In the genomic region with DNA sequence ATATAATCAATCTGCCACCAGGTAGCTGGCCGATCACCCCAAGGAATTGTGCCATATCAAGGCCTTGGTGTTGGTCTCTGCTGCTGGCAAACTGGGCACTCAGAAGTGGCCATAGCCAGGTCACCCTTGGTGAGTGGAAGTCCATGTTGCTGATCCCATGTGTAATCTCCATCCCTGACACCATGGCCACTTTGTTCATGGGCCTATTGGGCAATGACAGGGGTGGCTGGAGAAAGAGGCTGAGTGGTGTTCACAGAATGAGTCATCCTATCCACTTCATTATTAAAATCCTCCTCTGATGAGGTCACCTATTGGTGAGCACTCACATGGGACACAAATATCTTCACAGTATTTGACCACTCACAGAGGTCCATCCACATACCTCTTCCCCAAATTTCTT, we compare ENCODE assay signal across 21 cellular contexts. TPM values are rescaled to one million over a fixed set of nuclear protein-coding genes. Genes with fewer than 3 reads are reported as not detected.
DNase-seq lines count a peak whose midpoint lies in the region; ATAC-seq, FAIRE-seq and TF ChIP-seq lines count a peak whose summit lies in the region.
"Had no signal": no experiment of that assay in that cellular context is flagged by ENCODE, and none has a peak within 500 bp of the region (broad histone marks: within the 10 kb centered on the region; RNA-seq: fewer than 3 reads in every experiment).

No MANE protein-coding gene starts in this region.

- FAIRE-seq in endothelial cell of umbilical vein (lab: Jason Lieb, UNC) = no peak
- FAIRE-seq: GM12892 had no signal

- H4K20me1 ChIP-seq in endothelial cell of umbilical vein (replicated peaks; ENCODE audit: control insufficient read depth, extremely low read depth, insufficient read depth, low read length) = no peaks in the 10 kb centered on the region

- H2AFZ ChIP-seq in endothelial cell of umbilical vein (ENCODE audit: low read depth, low read length) = no peak overlapping the region

- H3K9me3 Mint-ChIP-seq in natural killer cell = peaks cover 0 to 4% of the 10 kb centered on the region in 2 donors

- no peak for ATAC-seq in HG02678 (IDR thresholded peaks at IDR 0.05; ENCODE audit: unreplicated experiment)
- no peak for ATAC-seq in natural killer cell
- ATAC-seq in HG03378 (IDR thresholded peaks at IDR 0.05; ENCODE audit: unreplicated experiment) = no peak
- ATAC-seq: psoas muscle had no signal

- DNase-seq in EL (peak; percentile 81), MV-4-11 (lab: John Stamatoyannopoulos, UW) (peak; percentile 35), endothelial cell of umbilical vein (ENCODE audit: low read depth, low spot score) (no peak), kidney tubule cell (ENCODE audit: low spot score) (peak; percentile 84), natural killer cell (no peak), 8988T (no peak)
- DNase-seq: activated CD4-positive, alpha-beta memory T cell treated with anti-CD3 and anti-CD28 coated beads for 36 hours; GF-D8; NCI-H1092; NCI-H2107; NCI-H524; nephron progenitor cell; psoas muscle; SHP77 treated with DMSO at 0.1 percent for 48 hours; spleen; WERI-Rb-1 had no signal

- no peak for TF ChIP-seq POLR2A in endothelial cell of umbilical vein (IDR thresholded peaks at IDR 0.05; ENCODE audit: low read depth, low read length)

- POLR2A ChIA-PET in endothelial cell of umbilical vein (lab: Charles Lee) = no interaction called here

- no peaks in the 10 kb centered on the region for H3K9me1 ChIP-seq in endothelial cell of umbilical vein (replicated peaks; ENCODE audit: control insufficient read depth, extremely low read depth, insufficient read depth, low read length)

- no peak overlapping the region for H3K9ac ChIP-seq in endothelial cell of umbilical vein (replicated peaks; ENCODE audit: extremely low read depth, insufficient read depth, low read length)

- no peaks in the 10 kb centered on the region for H3K4me1 ChIP-seq in endothelial cell of umbilical vein (ENCODE audit: control insufficient read depth, extremely low read depth, insufficient read depth, low read length)
- H3K4me1 ChIP-seq: psoas muscle, spleen had no signal

- CTCF ChIA-PET in endothelial cell of umbilical vein (lab: Charles Lee) = no interaction called here

- BruUV-seq in endothelial cell of umbilical vein (replicated peaks; lab: Mats Ljungman, UMichigan) = no TSS peak

- H3K27me3 ChIP-seq in endothelial cell of umbilical vein (ENCODE audit: control insufficient read depth in 2 of 2, insufficient read depth in 2 of 2, low read length in 2 of 2) = no peaks in the 10 kb centered on the region
- H3K27me3 ChIP-seq: spleen had no signal

- no peak overlapping the region for H3K4me2 ChIP-seq in endothelial cell of umbilical vein (ENCODE audit: insufficient read depth, low read length)

- no peaks in the 10 kb centered on the region for H3K79me2 ChIP-seq in endothelial cell of umbilical vein (ENCODE audit: control insufficient read depth, insufficient read depth, low read length)

- dilution Hi-C loops in endothelial cell of umbilical vein (cut with MboI; ENCODE audit: extremely low pct_ligation_motif_present, low sequenced_read_pairs) = no loop called here

- intact Hi-C loops in endothelial cell of umbilical vein (cut with micrococcal nuclease) = no loop called here
- intact Hi-C loops in natural killer cell (cut with micrococcal nuclease) = no loop called here

- H3K27me3 Mint-ChIP-seq in natural killer cell (ENCODE audit: low read depth in 2 of 2) = no peaks in the 10 kb centered on the region
- H3K27me3 Mint-ChIP-seq: activated CD4-positive, alpha-beta memory T cell treated with anti-CD3 and anti-CD28 coated beads for 36 hours; B cell; IgD-negative memory B cell had no signal

- no peak overlapping the region for H3K4me3 Mint-ChIP-seq in natural killer cell
- H3K4me3 Mint-ChIP-seq: activated CD4-positive, alpha-beta memory T cell treated with anti-CD3 and anti-CD28 coated beads for 36 hours; B cell; IgD-negative memory B cell; nephron progenitor cell had no signal

- peaks cover 0 to 3% of the 10 kb centered on the region in 2 donors for H3K4me1 Mint-ChIP-seq in natural killer cell
- H3K4me1 Mint-ChIP-seq: nephron progenitor cell had no signal

- no peaks in the 10 kb centered on the region for H3K9me3 ChIP-seq in endothelial cell of umbilical vein (replicated peaks; ENCODE audit: control insufficient read depth, insufficient read depth, low read length)

- no peak overlapping the region for H3K27ac Mint-ChIP-seq in natural killer cell
- H3K27ac Mint-ChIP-seq: activated CD4-positive, alpha-beta memory T cell treated with anti-CD3 and anti-CD28 coated beads for 36 hours; B cell; nephron progenitor cell had no signal

- H3K4me3 ChIP-seq in endothelial cell of umbilical vein (replicated peaks in 1 of 3; ENCODE audit: insufficient read depth in 1 of 3, low read depth in 1 of 3, low read length in 3 of 3) = no peak overlapping the region
- H3K4me3 ChIP-seq: psoas muscle, spleen had no signal

- no peak overlapping the region for H3K27ac ChIP-seq in endothelial cell of umbilical vein (ENCODE audit: insufficient read depth, low read depth, low read length)
- H3K27ac ChIP-seq: psoas muscle, spleen, WERI-Rb-1 had no signal

- H3K36me3 Mint-ChIP-seq in natural killer cell = peaks cover 24% of the 10 kb centered on the region

- TF ChIP-seq CTCF in endothelial cell of umbilical vein (IDR thresholded peaks at IDR 0.05; ENCODE audit: extremely low read depth in 1 of 2, insufficient read depth in 1 of 2, low read depth in 1 of 2, low read length in 2 of 2) (no peak), natural killer cell (IDR thresholded peaks at IDR 0.05) (no peak)

- H3K36me3 ChIP-seq in endothelial cell of umbilical vein (ENCODE audit: control insufficient read depth in 2 of 2, extremely low read depth in 1 of 2, insufficient read depth in 2 of 2, low read length in 2 of 2) = no peaks in the 10 kb centered on the region
- H3K36me3 ChIP-seq: WERI-Rb-1 had no signal

TF ChIP-seq in endothelial cell of umbilical vein, 7 proteins besides CTCF, POLR2A, EP300 and RAD21:
- TF ChIP-seq JUN (IDR thresholded peaks at IDR 0.05; ENCODE audit: borderline replicate concordance, insufficient read depth, insufficient read length, low read depth) = peak; percentile 24
- TF ChIP-seq FOS (IDR thresholded peaks at IDR 0.05; ENCODE audit: borderline replicate concordance, insufficient read depth, low read length) = no peak

RNA-seq across cellular contexts. Expression of a gene that starts 26.7 kb away (rescaled TPM):
- total RNA-seq in endothelial cell of umbilical vein (0.20 and 0.25 TPM in 2 replicates), natural killer cell (100 to 1,000 TPM; 151 to 178 (median 162) TPM)
- polyA plus RNA-seq in endothelial cell of umbilical vein = 0.06 TPM in 1 of 2 replicates, not detected in the other
- not detected in 2 replicates for polyA plus RNA-seq in endothelial cell of umbilical vein (2011; cell fraction: cytosol; rRNA removed)
- 0.03 and 0.06 TPM in 2 replicates for polyA plus RNA-seq in endothelial cell of umbilical vein (2011; cell fraction: nucleus; rRNA removed)
- not detected in 2 replicates for polyA plus RNA-seq in endothelial cell of umbilical vein (2012)
- 0.68 and 0.98 TPM in 2 replicates for polyA minus RNA-seq in endothelial cell of umbilical vein
- 2.0 TPM for polyA minus RNA-seq in endothelial cell of umbilical vein (2011; cell fraction: cytosol; rRNA and poly(A)+ RNA removed)
- polyA minus RNA-seq in endothelial cell of umbilical vein (2011; cell fraction: nucleus; rRNA and poly(A)+ RNA removed) = 0.82 and 1.7 TPM in 2 replicates

Comparison
In these comparisons a context has a peak if more than half of its experiments do, and no peak if none do; other contexts are left out.
1. DNase-seq: peak in EL (single experiment), MV-4-11 (single experiment) and kidney tubule cell (single experiment); none in endothelial cell of umbilical vein (single experiment), natural killer cell (single experiment) and 8988T (single experiment).
2. RNA of a gene that starts 26.7 kb away (total RNA-seq): 151 to 178 TPM in natural killer cell; 0.20 to 0.25 TPM in endothelial cell of umbilical vein; every median in the first group is over 100 times any median in the second.